In genomic region chr7:129188372-129188891, GRCh38 we compare ENCODE assay signal across 8 cellular contexts. TPM values are rescaled to one million over a fixed set of nuclear protein-coding genes. Genes with fewer than 3 reads are reported as not detected.
DNase-seq lines count a peak whose midpoint lies in the region; FAIRE-seq and TF ChIP-seq lines count a peak whose summit lies in the region.

TSS of gene SMO (plus strand) at chr7:129188633. CDS start at chr7:129189152, 519 bp downstream.

- H3K79me2 ChIP-seq in smooth muscle cell (ENCODE audit: low read depth), result peaks cover 45% of the 10 kb centered on the region

- H3K36me3 Mint-ChIP-seq in brain (peaks cover 22% of the 10 kb centered on the region), immature natural killer cell (peaks cover 0 to 3% (median 0%) of the 10 kb centered on the region in 3 donors)

- H3K27ac ChIP-seq in smooth muscle cell (ENCODE audit: low read depth), result no peak within 1 kb of the TSS

- H3K9me3 ChIP-seq in smooth muscle cell (replicated peaks; ENCODE audit: low read depth), result no peaks in the 10 kb centered on the region

- peaks cover 42% of the 10 kb centered on the region for H4K20me1 ChIP-seq in smooth muscle cell (ENCODE audit: low read depth)

- no peak for FAIRE-seq in GM19239 (lab: Jason Lieb, UNC)

- H3K4me3 ChIP-seq in smooth muscle cell, result peak within 1 kb of the TSS; percentile 98

- H3K4me3 Mint-ChIP-seq in brain (peak within 1 kb of the TSS; percentile 89 to 98 (median 95)), immature natural killer cell (peak within 1 kb of the TSS; percentile 55 to 79 (median 69))

- TF ChIP-seq CTCF in brain (conservative IDR thresholded peaks at IDR 0.05), result no peak
- no peak for TF ChIP-seq CTCF in smooth muscle cell (IDR thresholded peaks at IDR 0.05; ENCODE audit: borderline replicate concordance, insufficient read depth, poor library complexity, severe bottlenecking)

- DNase-seq in NCI-H748 (lab: John Stamatoyannopoulos, UW; ENCODE audit: unreplicated experiment) (peak; percentile 42), NCI-H748 treated with DMSO at 0.1 percent for 48 hours (lab: John Stamatoyannopoulos, UW) (no peak), NCI-H1105 (lab: John Stamatoyannopoulos, UW) (peak; percentile 33), immature natural killer cell (no peak), smooth muscle cell (lab: John Stamatoyannopoulos, UW; ENCODE audit: unreplicated experiment) (peak; percentile 28), GM19239 (ENCODE audit: insufficient read length, low spot score) (no peak), NCI-H1048 (lab: John Stamatoyannopoulos, UW) (no peak)

- H3K27ac Mint-ChIP-seq in brain (peak within 1 kb of the TSS; percentile 87 to 95 (median 93)), immature natural killer cell (no peak within 1 kb of the TSS)

- peaks cover 21% of the 10 kb centered on the region for H3K4me1 ChIP-seq in smooth muscle cell (ENCODE audit: low read depth)

- peaks cover 0 to 4% (median 0%) of the 10 kb centered on the region in 5 experiments for H3K9me3 Mint-ChIP-seq in brain
- no peaks in the 10 kb centered on the region for H3K9me3 Mint-ChIP-seq in immature natural killer cell

- H3K4me2 ChIP-seq in smooth muscle cell, result peak within 1 kb of the TSS; percentile 93

- 2% methylated on average over 18 of the region's 48 CpGs for WGBS in smooth muscle cell (ENCODE audit: low lambda C conversion rate)

- peak within 1 kb of the TSS; percentile 83 for H3K9ac ChIP-seq in smooth muscle cell (ENCODE audit: low read depth)

- H2AFZ ChIP-seq in smooth muscle cell (ENCODE audit: low read depth), result peak within 1 kb of the TSS; percentile 98

- H3K27me3 ChIP-seq in smooth muscle cell (ENCODE audit: low read depth), result no peaks in the 10 kb centered on the region

- no peaks in the 10 kb centered on the region for H3K36me3 ChIP-seq in smooth muscle cell (ENCODE audit: low read depth)

- H3K27me3 Mint-ChIP-seq in brain (peaks cover 10% of the 10 kb centered on the region), immature natural killer cell (ENCODE audit: low read depth in 3 of 3) (peaks cover 9 to 36% (median 19%) of the 10 kb centered on the region in 3 donors)

- peaks cover 6% of the 10 kb centered on the region for H3F3A ChIP-seq in smooth muscle cell (ENCODE audit: low read depth)

- H3K4me1 Mint-ChIP-seq in brain, result peaks cover 32% of the 10 kb centered on the region
- H3K4me1 Mint-ChIP-seq in immature natural killer cell, result peaks cover 7 to 14% of the 10 kb centered on the region in 2 donors

RNA-seq across cellular contexts. Expression of gene SMO, which starts in this region (rescaled TPM):
- 6.1 TPM for polyA plus RNA-seq in brain (ENCODE audit: insufficient read depth, low read depth, low replicate concordance)
- not detected for polyA plus RNA-seq in immature natural killer cell
- total RNA-seq in smooth muscle cell, result 23.6 and 30.6 TPM in 2 replicates
- polyA plus RNA-seq in smooth muscle cell, result 21.0 and 25.8 TPM in 2 replicates

Comparison
In these comparisons a context has a peak if more than half of its experiments do, and no peak if none do; other contexts are left out.
1. DNase-seq: peak in NCI-H748 (single experiment), NCI-H1105 (single experiment) and smooth muscle cell (single experiment); none in NCI-H748 treated with DMSO at 0.1 percent for 48 hours (single experiment), immature natural killer cell (0 of 3), GM19239 (single experiment) and NCI-H1048 (single experiment).
2. H3K27ac Mint-ChIP-seq: peak in brain (5 of 5); none in immature natural killer cell (0 of 6).